1 cellular context compared by ENCODE assay signal in genomic region chr1:207306023-207306422, GRCh38.
A peak's percentile ranks its signal among the peaks of the same experiment; 100 is the strongest.
TF ChIP-seq lines count a peak whose summit lies in the region.

No MANE protein-coding gene starts in this region.

TF ChIP-seq in K562, 482 proteins besides CTCF, POLR2A, EP300 and RAD21:
- TF ChIP-seq NCOR1 (IDR thresholded peaks at IDR 0.05) (peak; percentile 31; the same call in 1 of the 2 replicates), CBFA2T2 (conservative IDR thresholded peaks at IDR 0.05) (0 out of 2 replicates have a peak, but pooled peaks have one; percentile 9), LCOR (CRISPR knock-in tag; IDR thresholded peaks at IDR 0.05) (no peak), TEAD4 (IDR thresholded peaks at IDR 0.05; ENCODE audit: low read length) (peak; percentile 26; the same call in 1 of the 2 replicates), TEAD4 (CRISPR knock-in tag; IDR thresholded peaks at IDR 0.05; ENCODE audit: borderline replicate concordance) (no peak), CBFA2T3 (IDR thresholded peaks at IDR 0.05) (peak; percentile 62), MECOM (CRISPR knock-in tag; IDR thresholded peaks at IDR 0.05) (no peak), RBBP5 (IDR thresholded peaks at IDR 0.05; ENCODE audit: borderline replicate concordance, insufficient read depth, low read length, poor library complexity, severe bottlenecking) (no peak), TAL1 (IDR thresholded peaks at IDR 0.05) (peak; percentile 72), ARID1B (IDR thresholded peaks at IDR 0.05) (peak; percentile 64), VEZF1 (CRISPR knock-in tag; IDR thresholded peaks at IDR 0.05) (no peak), TCF3 (CRISPR knock-in tag; IDR thresholded peaks at IDR 0.05) (peak; percentile 54; the same call in 1 of the 2 replicates)
